13 cellular contexts compared by ENCODE assay signal in the genomic region with DNA sequence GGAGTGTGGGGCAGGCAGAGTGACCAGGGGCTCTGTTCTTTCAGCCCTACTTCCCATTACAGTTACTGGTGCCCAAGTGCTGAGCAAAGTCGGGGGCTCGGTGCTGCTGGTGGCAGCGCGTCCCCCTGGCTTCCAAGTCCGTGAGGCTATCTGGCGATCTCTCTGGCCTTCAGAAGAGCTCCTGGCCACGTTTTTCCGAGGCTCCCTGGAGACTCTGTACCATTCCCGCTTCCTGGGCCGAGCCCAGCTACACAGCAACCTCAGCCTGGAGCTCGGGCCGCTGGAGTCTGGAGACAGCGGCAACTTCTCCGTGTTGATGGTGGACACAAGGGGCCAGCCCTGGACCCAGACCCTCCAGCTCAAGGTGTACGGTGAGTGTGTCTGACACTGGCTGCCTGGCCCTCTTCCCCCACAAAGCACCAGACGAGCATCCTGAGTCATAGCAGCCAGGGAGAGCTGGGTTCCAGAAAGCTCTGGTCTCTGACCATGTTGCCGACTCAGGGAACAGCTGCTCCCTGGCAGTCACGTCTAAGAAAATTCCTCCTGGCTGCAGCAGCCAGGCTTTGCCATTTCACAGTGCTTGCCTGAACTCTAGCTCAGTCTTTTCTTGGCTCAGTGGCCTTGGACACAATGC. TPM values are rescaled to one million over a fixed set of nuclear protein-coding genes. Genes with fewer than 3 reads are reported as not detected.
DNase-seq lines count a peak whose midpoint lies in the region; FAIRE-seq and TF ChIP-seq lines count a peak whose summit lies in the region.
"Had no signal": no experiment of that assay in that cellular context is flagged by ENCODE, and none has a peak within 500 bp of the region (broad histone marks: within the 10 kb centered on the region; RNA-seq: fewer than 3 reads in every experiment).

No MANE protein-coding gene starts in this region.

- peak overlapping the region; percentile 63 for H2BK15ac ChIP-seq in neuronal stem cell (ENCODE audit: low read length)

- H3K4me1 ChIP-seq in neuronal stem cell (ENCODE audit: control insufficient read depth in 2 of 2, insufficient read depth in 1 of 2, low read depth in 1 of 2, low read length in 2 of 2) (peaks cover 0 to 8% of the 10 kb centered on the region in 2 donors), small intestine (ENCODE audit: control insufficient read depth in 2 of 2, insufficient read depth in 1 of 2, low read depth in 1 of 2, low read length in 1 of 2) (peaks cover 0 to 5% of the 10 kb centered on the region in 2 donors)

- H4K91ac ChIP-seq in neuronal stem cell (ENCODE audit: low read depth, low read length, poor library complexity), result no peak overlapping the region

- no peaks in the 10 kb centered on the region for H3K79me1 ChIP-seq in neuronal stem cell (ENCODE audit: low read depth, low read length)

- no peak overlapping the region for H3K4me3 Mint-ChIP-seq in progenitor cell of endocrine pancreas (ENCODE audit: low read depth)
- H3K4me3 Mint-ChIP-seq: activated T-cell treated with anti-CD3 and anti-CD28 coated beads, Interleukin-2, amount 50 U/mL, for 72 hours had no signal

- H2AK5ac ChIP-seq in neuronal stem cell (ENCODE audit: low read depth, low read length), result peak overlapping the region; percentile 12

- H3K36me3 ChIP-seq in neuronal stem cell (replicated peaks in 1 of 2; ENCODE audit: control insufficient read depth in 2 of 2, insufficient read depth in 2 of 2, low read length in 2 of 2) (no peaks in the 10 kb centered on the region), small intestine (ENCODE audit: control insufficient read depth in 2 of 2, insufficient read depth in 2 of 2, low read length in 2 of 2) (no peaks in the 10 kb centered on the region)
- H3K36me3 ChIP-seq: esophagus squamous epithelium had no signal

- H2BK5ac ChIP-seq in neuronal stem cell (ENCODE audit: low read length), result no peak overlapping the region

- H3K36me3 Mint-ChIP-seq in progenitor cell of endocrine pancreas (ENCODE audit: insufficient read depth), result no peaks in the 10 kb centered on the region

- no peak overlapping the region for H3K9ac ChIP-seq in neuronal stem cell (ENCODE audit: low read depth, low read length, poor library complexity)

- H3K9me3 ChIP-seq in neuronal stem cell (replicated peaks in 1 of 2; ENCODE audit: control insufficient read depth in 2 of 2, insufficient read depth in 1 of 2, low read depth in 1 of 2, low read length in 2 of 2), result no peaks in the 10 kb centered on the region
- H3K9me3 ChIP-seq in small intestine (ENCODE audit: control insufficient read depth, low read depth), result no peaks in the 10 kb centered on the region
- H3K9me3 ChIP-seq: esophagus squamous epithelium, tibial nerve had no signal

- H3K27me3 Mint-ChIP-seq in progenitor cell of endocrine pancreas, result peaks cover 77% of the 10 kb centered on the region

- H3K9me3 Mint-ChIP-seq in progenitor cell of endocrine pancreas (ENCODE audit: low read depth), result no peaks in the 10 kb centered on the region
- H3K9me3 Mint-ChIP-seq: activated T-cell treated with anti-CD3 and anti-CD28 coated beads, Interleukin-2, amount 50 U/mL, for 72 hours had no signal

- peaks cover 0 to 59% (median 0%) of the 10 kb centered on the region in 3 experiments for H3K27me3 ChIP-seq in neuronal stem cell (ENCODE audit: control insufficient read depth in 3 of 3, insufficient read depth in 3 of 3, low read depth in 1 of 3, low read length in 3 of 3)
- H3K27me3 ChIP-seq in small intestine (ENCODE audit: control insufficient read depth in 2 of 2, insufficient read depth in 2 of 2, low read length in 2 of 2), result no peaks in the 10 kb centered on the region
- H3K27me3 ChIP-seq: esophagus squamous epithelium, tibial nerve had no signal

- no peak overlapping the region for H3K14ac ChIP-seq in neuronal stem cell (ENCODE audit: low read length)

- H3K4me1 Mint-ChIP-seq in progenitor cell of endocrine pancreas (ENCODE audit: low read depth), result peaks cover 10% of the 10 kb centered on the region

- H3K23ac ChIP-seq in neuronal stem cell (ENCODE audit: low read depth, low read length, poor library complexity), result no peak overlapping the region

- no peak for TF ChIP-seq CTCF in progenitor cell of endocrine pancreas (IDR thresholded peaks at IDR 0.05; ENCODE audit: unreplicated experiment)

- no peak for FAIRE-seq in small intestine (lab: Jason Lieb, UNC)

- DNase-seq in EH (ENCODE audit: low read depth) (peak; percentile 87), RPMI7951 (ENCODE audit: low read depth) (peak; percentile 61), fibroblast of the conjunctiva (ENCODE audit: low read depth) (peak; percentile 13), neuronal stem cell (ENCODE audit: low spot score) (no peak), NCI-H1105 (lab: John Stamatoyannopoulos, UW) (no peak), progenitor cell of endocrine pancreas (ENCODE audit: low spot score, unreplicated experiment) (no peak), NCI-H345 treated with DMSO at 0.1 percent for 48 hours (lab: John Stamatoyannopoulos, UW; ENCODE audit: unreplicated experiment) (no peak), small intestine (no peak)
- DNase-seq: activated T-cell treated with anti-CD3 and anti-CD28 coated beads, Interleukin-2, amount 50 U/mL, for 72 hours; esophagus squamous epithelium had no signal

- H2AFZ ChIP-seq in neuronal stem cell (ENCODE audit: low read length), result no peak overlapping the region

- peak overlapping the region; percentile 3 for H3K18ac ChIP-seq in neuronal stem cell (ENCODE audit: low read length)

- no peak overlapping the region for H3K4me2 ChIP-seq in neuronal stem cell (ENCODE audit: insufficient read depth, low read length, poor library complexity, severe bottlenecking)

- H3K27ac ChIP-seq in neuronal stem cell (replicated peaks; ENCODE audit: low read length) (no peak overlapping the region), small intestine (ENCODE audit: low read depth in 1 of 2, low read length in 1 of 2) (no peak overlapping the region)
- H3K27ac ChIP-seq: C4-2B, esophagus squamous epithelium, tibial nerve had no signal

- no peak overlapping the region for H2BK120ac ChIP-seq in neuronal stem cell (ENCODE audit: low read depth, low read length)

- H3K4ac ChIP-seq in neuronal stem cell (ENCODE audit: low read length), result no peak overlapping the region

- WGBS in neuronal stem cell (ENCODE audit: extremely low coverage in 2 of 2, insufficient read length in 2 of 2, insufficient replicate concordance in 1 of 2), 2 donors, result no CpG with 5 or more reads among the region's 18 CpGs
- 86 to 89% (median 89%) methylated on average over 18 of the region's 18 CpGs for WGBS in small intestine, 3 donors

- no peak overlapping the region for H3K27ac Mint-ChIP-seq in progenitor cell of endocrine pancreas
- H3K27ac Mint-ChIP-seq: activated T-cell treated with anti-CD3 and anti-CD28 coated beads, Interleukin-2, amount 50 U/mL, for 72 hours had no signal

- H3K4me3 ChIP-seq in neuronal stem cell (ENCODE audit: low read length in 2 of 2) (no peak overlapping the region), small intestine (ENCODE audit: low read depth in 1 of 2, low read length in 2 of 2) (no peak overlapping the region)
- H3K4me3 ChIP-seq: esophagus squamous epithelium, tibial nerve had no signal

- H2BK12ac ChIP-seq in neuronal stem cell (ENCODE audit: low read length), result no peak overlapping the region

- no peak overlapping the region for H4K8ac ChIP-seq in neuronal stem cell (ENCODE audit: low read depth, low read length)

RNA-seq across cellular contexts. Expression of gene SLAMF8, which starts 3.3 kb away (rescaled TPM):
- total RNA-seq in RPMI7951 (2014; rRNA removed; shearing (Covaris generic)), result 1.5 and 2.6 TPM in 2 replicates
- not detected for polyA plus RNA-seq in neuronal stem cell (2013, experiment 1 of 2)
- not detected for polyA plus RNA-seq in neuronal stem cell (2013, experiment 2 of 2)
- not detected in 2 replicates for total RNA-seq in progenitor cell of endocrine pancreas
- polyA plus RNA-seq in small intestine, result 1 to 10 TPM in 2 of 3 donors, under 1 TPM in 1; 0.89 to 4.6 (median 4.4) TPM
- total RNA-seq: lung microvascular endothelial cell had no signal

RNA-seq across cellular contexts. Expression of gene FCRL6, which starts 27.8 kb away (rescaled TPM):
- total RNA-seq in RPMI7951 (2014; rRNA removed; shearing (Covaris generic)), result 0.10 TPM in 1 of 2 replicates, not detected in the other
- polyA plus RNA-seq in neuronal stem cell (2013, experiment 1 of 2), result 0.03 TPM
- not detected for polyA plus RNA-seq in neuronal stem cell (2013, experiment 2 of 2)
- total RNA-seq in progenitor cell of endocrine pancreas, result not detected in 2 replicates
- polyA plus RNA-seq in small intestine, result under 1 TPM in 2 of 3 donors, not detected in 1; 0.40 to 0.81 TPM
- total RNA-seq: lung microvascular endothelial cell had no signal

RNA-seq across cellular contexts. Expression of gene VSIG8, which starts 32.5 kb away (rescaled TPM):
- 0.20 TPM in 1 of 2 replicates, not detected in the other for total RNA-seq in RPMI7951 (2014; rRNA removed; shearing (Covaris generic))
- polyA plus RNA-seq in neuronal stem cell (2013, experiment 1 of 2), result not detected
- not detected for polyA plus RNA-seq in neuronal stem cell (2013, experiment 2 of 2)
- 0.20 TPM in 1 of 2 replicates, not detected in the other for total RNA-seq in progenitor cell of endocrine pancreas
- under 1 TPM in 1 of 3 donors, not detected in 2; 0.19 TPM for polyA plus RNA-seq in small intestine
- total RNA-seq: activated T-cell treated with anti-CD3 and anti-CD28 coated beads, Interleukin-2, amount 50 U/mL, for 72 hours; lung microvascular endothelial cell had no signal

RNA-seq across cellular contexts. Expression of gene DUSP23, which starts 49.2 kb away (rescaled TPM):
- total RNA-seq in RPMI7951 (2014; rRNA removed; shearing (Covaris generic)), result 34.5 and 51.2 TPM in 2 replicates
- 36.7 TPM for polyA plus RNA-seq in neuronal stem cell (2013, experiment 1 of 2)
- polyA plus RNA-seq in neuronal stem cell (2013, experiment 2 of 2), result 33.6 TPM
- total RNA-seq in progenitor cell of endocrine pancreas, result 16.9 and 17.2 TPM in 2 replicates
- 100 to 1,000 TPM in 1 of 3 donors, 10 to 100 TPM in 2; 83.5 to 128 (median 87.2) TPM for polyA plus RNA-seq in small intestine

Comparison
In these comparisons a context has a peak if more than half of its experiments do, and no peak if none do; other contexts are left out.
1. DNase-seq: peak in EH (single experiment), RPMI7951 (single experiment) and fibroblast of the conjunctiva (single experiment); none in neuronal stem cell (single experiment), NCI-H1105 (single experiment), progenitor cell of endocrine pancreas (single experiment), NCI-H345 treated with DMSO at 0.1 percent for 48 hours (single experiment) and small intestine (single experiment).